In the genomic region with DNA sequence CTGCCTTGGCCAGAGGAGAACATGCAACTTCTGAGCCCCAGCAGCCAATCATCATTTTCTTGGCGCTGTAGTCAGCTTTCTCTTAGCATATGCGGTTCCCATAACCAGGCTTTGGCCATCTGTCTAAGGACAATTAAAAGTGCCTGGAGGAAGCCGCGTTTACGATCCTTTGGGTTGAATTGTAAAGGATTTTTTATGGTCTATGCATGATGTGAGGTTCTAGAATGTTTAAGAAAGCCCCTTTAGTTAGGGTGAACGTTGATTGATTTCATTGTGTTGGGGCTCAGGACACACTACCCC, we compare ENCODE assay signal across 8 cellular contexts.
DNase-seq lines count a peak whose midpoint lies in the region; ATAC-seq and TF ChIP-seq lines count a peak whose summit lies in the region.

No MANE protein-coding gene starts in this region.

- ATAC-seq in GM21360 (IDR thresholded peaks at IDR 0.05; ENCODE audit: unreplicated experiment) (no peak), HG02642 (IDR thresholded peaks at IDR 0.05; ENCODE audit: poor library complexity, unreplicated experiment) (no peak)

- peak; percentile 82 for TF ChIP-seq POLR2A in GM19099 (IDR thresholded peaks at IDR 0.05; ENCODE audit: extremely low read depth, insufficient read length, low read depth)

- H3K27ac ChIP-seq in WERI-Rb-1 (peak overlapping the region; percentile 91), skin epidermis (peak overlapping the region in 18 of 21 experiments; percentile 38 to 97 (median 90))

- H3K4me3 ChIP-seq in WERI-Rb-1 (ENCODE audit: low read depth, low read length): peak overlapping the region; percentile 64
- H3K4me3 ChIP-seq in foreskin fibroblast (ENCODE audit: low read depth in 1 of 2, low read length in 2 of 2): peak overlapping the region; percentile 89 to 94
- peak overlapping the region; percentile 71 to 94 (median 90) for H3K4me3 ChIP-seq in skin epidermis

- peaks cover 8% of the 10 kb centered on the region for H3K36me3 ChIP-seq in WERI-Rb-1

- H3K9me3 ChIP-seq in WERI-Rb-1 (ENCODE audit: severe bottlenecking): no peaks in the 10 kb centered on the region

- no peaks in the 10 kb centered on the region for H3K27me3 ChIP-seq in WERI-Rb-1 (ENCODE audit: insufficient read depth, low read depth, severe bottlenecking)

- TF ChIP-seq CTCF in WERI-Rb-1 (IDR thresholded peaks at IDR 0.05; ENCODE audit: low read depth, low read length) (no peak), foreskin fibroblast (IDR thresholded peaks at IDR 0.05; ENCODE audit: low read depth, low read length) (no peak)

- no peak for DNase-seq in WERI-Rb-1
- DNase-seq in foreskin fibroblast: no peak
- DNase-seq in kidney tubule cell (ENCODE audit: low spot score): no peak
- no peak for DNase-seq in NCI-H748 treated with DMSO at 0.1 percent for 48 hours (lab: John Stamatoyannopoulos, UW)
